ENCODE assay signal across 21 cellular contexts in genomic region chr17:5618511-5618910, GRCh38. TPM values are rescaled to one million over a fixed set of nuclear protein-coding genes. Genes with fewer than 3 reads are reported as not detected.
DNase-seq lines count a peak whose midpoint lies in the region; ATAC-seq and TF ChIP-seq lines count a peak whose summit lies in the region.
"Had no signal": no experiment of that assay in that cellular context is flagged by ENCODE, and none has a peak within 500 bp of the region (broad histone marks: within the 10 kb centered on the region; RNA-seq: fewer than 3 reads in every experiment).

No MANE protein-coding gene starts in this region.

- H3K27me3 Mint-ChIP-seq in natural killer cell treated with Interleukin-12 subunit alpha and Interleukin-12 subunit beta and Interleukin-15 and Interleukin-18, amount 100 ng/mL, for 72 hours: peaks cover 17% of the 10 kb centered on the region in 2 donors
- peaks cover 14 to 16% of the 10 kb centered on the region in 2 donors for H3K27me3 Mint-ChIP-seq in natural killer cell (ENCODE audit: low read depth in 2 of 2)
- peaks cover 25% of the 10 kb centered on the region for H3K27me3 Mint-ChIP-seq in activated T-helper 17 cell treated with anti-CD3 and anti-CD28 coated beads, Interleukin-2, amount 50 U/mL, for 72 hours

- no peak overlapping the region for H3K27ac Mint-ChIP-seq in natural killer cell treated with Interleukin-12 subunit alpha and Interleukin-12 subunit beta and Interleukin-15 and Interleukin-18, amount 100 ng/mL, for 72 hours
- H3K27ac Mint-ChIP-seq in natural killer cell: no peak overlapping the region
- no peak overlapping the region for H3K27ac Mint-ChIP-seq in activated T-helper 17 cell treated with anti-CD3 and anti-CD28 coated beads, Interleukin-2, amount 50 U/mL, for 72 hours
- H3K27ac Mint-ChIP-seq: activated naive CD4-positive, alpha-beta T cell treated with anti-CD3 and anti-CD28 coated beads, Interleukin-2, amount 50 U/mL, for 24 hours; CD8-positive, alpha-beta T cell had no signal

- H3K4me1 Mint-ChIP-seq in natural killer cell treated with Interleukin-12 subunit alpha and Interleukin-12 subunit beta and Interleukin-15 and Interleukin-18, amount 100 ng/mL, for 72 hours (ENCODE audit: low read depth in 2 of 2): no peaks in the 10 kb centered on the region
- no peaks in the 10 kb centered on the region for H3K4me1 Mint-ChIP-seq in natural killer cell
- H3K4me1 Mint-ChIP-seq in activated T-helper 17 cell treated with anti-CD3 and anti-CD28 coated beads, Interleukin-2, amount 50 U/mL, for 72 hours: no peaks in the 10 kb centered on the region
- H3K4me1 Mint-ChIP-seq: activated naive CD4-positive, alpha-beta T cell treated with anti-CD3 and anti-CD28 coated beads, Interleukin-2, amount 50 U/mL, for 24 hours had no signal

- DNase-seq in natural killer cell treated with Interleukin-12 subunit alpha and Interleukin-12 subunit beta and Interleukin-15 and Interleukin-18, amount 100 ng/mL, for 72 hours (ENCODE audit: low spot score): no peak
- DNase-seq in natural killer cell: no peak
- peak; percentile 48 for DNase-seq in NCI-H146 (lab: John Stamatoyannopoulos, UW)
- DNase-seq in NOMO-1 treated with dmso at 0.1 percent for 144 hours (lab: John Stamatoyannopoulos, UW; ENCODE audit: unreplicated experiment): no peak
- DNase-seq in NAMALWA (ENCODE audit: low spot score): no peak
- no peak for DNase-seq in NCI-H446 treated with DMSO at 0.1 percent for 48 hours (lab: John Stamatoyannopoulos, UW)
- DNase-seq: activated CD4-positive, alpha-beta T cell treated with anti-CD3 and anti-CD28 coated beads for 4 hours; activated T-cell treated with anti-CD3 and anti-CD28 coated beads for 4 hours; BE2C; CD8-positive, alpha-beta T cell; DND-41; foreskin melanocyte; heart right ventricle; left ventricle myocardium superior; NCI-H2171 treated with DMSO at 0.1 percent for 48 hours; NCI-H524; SJCRH30; stimulated activated naive CD4-positive, alpha-beta T cell treated with Interleukin-2 at 50 U/mL for 16 hours; T1000 had no signal

- intact Hi-C loops in natural killer cell (cut with micrococcal nuclease): no loop called here

- no peaks in the 10 kb centered on the region for H3K36me3 Mint-ChIP-seq in natural killer cell treated with Interleukin-12 subunit alpha and Interleukin-12 subunit beta and Interleukin-15 and Interleukin-18, amount 100 ng/mL, for 72 hours
- no peaks in the 10 kb centered on the region for H3K36me3 Mint-ChIP-seq in natural killer cell
- H3K36me3 Mint-ChIP-seq in activated T-helper 17 cell treated with anti-CD3 and anti-CD28 coated beads, Interleukin-2, amount 50 U/mL, for 72 hours (ENCODE audit: low read depth): no peaks in the 10 kb centered on the region
- H3K36me3 Mint-ChIP-seq: CD8-positive, alpha-beta T cell had no signal

- peak overlapping the region; percentile 2 for H3K4me3 Mint-ChIP-seq in natural killer cell treated with Interleukin-12 subunit alpha and Interleukin-12 subunit beta and Interleukin-15 and Interleukin-18, amount 100 ng/mL, for 72 hours
- no peak overlapping the region for H3K4me3 Mint-ChIP-seq in natural killer cell
- peak overlapping the region; percentile 69 for H3K4me3 Mint-ChIP-seq in activated T-helper 17 cell treated with anti-CD3 and anti-CD28 coated beads, Interleukin-2, amount 50 U/mL, for 72 hours
- H3K4me3 Mint-ChIP-seq: activated naive CD4-positive, alpha-beta T cell treated with anti-CD3 and anti-CD28 coated beads, Interleukin-2, amount 50 U/mL, for 24 hours; CD8-positive, alpha-beta T cell had no signal

- no peak for ATAC-seq in natural killer cell treated with Interleukin-12 subunit alpha and Interleukin-12 subunit beta and Interleukin-15 and Interleukin-18, amount 100 ng/mL, for 72 hours
- ATAC-seq in natural killer cell: no peak
- ATAC-seq in activated T-helper 17 cell treated with anti-CD3 and anti-CD28 coated beads, Interleukin-2, amount 50 U/mL, for 72 hours (replicated peaks): no peak
- ATAC-seq: CD8-positive, alpha-beta T cell; heart right ventricle; left ventricle myocardium superior had no signal

- no peak for TF ChIP-seq CTCF in natural killer cell (IDR thresholded peaks at IDR 0.05)

- no peaks in the 10 kb centered on the region for H3K9me3 Mint-ChIP-seq in natural killer cell treated with Interleukin-12 subunit alpha and Interleukin-12 subunit beta and Interleukin-15 and Interleukin-18, amount 100 ng/mL, for 72 hours
- H3K9me3 Mint-ChIP-seq in natural killer cell: no peaks in the 10 kb centered on the region
- H3K9me3 Mint-ChIP-seq in activated T-helper 17 cell treated with anti-CD3 and anti-CD28 coated beads, Interleukin-2, amount 50 U/mL, for 72 hours: no peaks in the 10 kb centered on the region
- H3K9me3 Mint-ChIP-seq: activated naive CD4-positive, alpha-beta T cell treated with anti-CD3 and anti-CD28 coated beads, Interleukin-2, amount 50 U/mL, for 24 hours; CD8-positive, alpha-beta T cell had no signal

RNA-seq across cellular contexts. Expression of gene NLRP1, which starts 34.2 kb away (rescaled TPM):
- 10 to 100 TPM; 34.6 to 36.3 TPM for total RNA-seq in natural killer cell treated with Interleukin-12 subunit alpha and Interleukin-12 subunit beta and Interleukin-15 and Interleukin-18, amount 100 ng/mL, for 72 hours
- 100 to 1,000 TPM; 206 to 237 (median 209) TPM for total RNA-seq in natural killer cell
- total RNA-seq in activated T-helper 17 cell treated with anti-CD3 and anti-CD28 coated beads, Interleukin-2, amount 50 U/mL, for 72 hours: 100 to 1,000 TPM in 1 of 2 donors, 10 to 100 TPM in 1; 39.9 to 129 TPM
